In genomic region chr20:5788385-5788895, GRCh38 we compare ENCODE assay signal across 8 cellular contexts. TPM values are rescaled to one million over a fixed set of nuclear protein-coding genes. Genes with fewer than 3 reads are reported as not detected.
A peak's percentile ranks its signal among the peaks of the same experiment; 100 is the strongest.
DNase-seq lines count a peak whose midpoint lies in the region; ATAC-seq and TF ChIP-seq lines count a peak whose summit lies in the region.

No MANE protein-coding gene starts in this region.

- H3K27me3 ChIP-seq in kidney epithelial cell (ENCODE audit: control insufficient read depth, insufficient read depth, low read length), result no peaks in the 10 kb centered on the region

- H3K27me3 Mint-ChIP-seq in WTC11 (ENCODE audit: low read depth), result no peaks in the 10 kb centered on the region

- no peak overlapping the region for H3K4me3 Mint-ChIP-seq in WTC11

- peaks cover 9% of the 10 kb centered on the region for H3K4me1 Mint-ChIP-seq in WTC11

- H3K36me3 ChIP-seq in kidney epithelial cell (ENCODE audit: control insufficient read depth, insufficient read depth, low read length), result no peaks in the 10 kb centered on the region

- H3K4me3 ChIP-seq in AG04449 (ENCODE audit: low read depth, low read length) (no peak overlapping the region), kidney epithelial cell (ENCODE audit: low read depth, low read length) (no peak overlapping the region)

- no peak overlapping the region for H3K27ac ChIP-seq in caudate nucleus (ENCODE audit: low read depth, low read length)

- no peaks in the 10 kb centered on the region for H3K36me3 Mint-ChIP-seq in WTC11

- TF ChIP-seq CTCF in AG04449 (IDR thresholded peaks at IDR 0.05; ENCODE audit: insufficient read depth, low read length, missing control alignments) (peak; percentile 61), WTC11 (IDR thresholded peaks at IDR 0.05) (peak; percentile 82), kidney epithelial cell (IDR thresholded peaks at IDR 0.05; ENCODE audit: insufficient read depth, low read length, poor library complexity, severe bottlenecking) (peak; percentile 81)

- DNase-seq in AG04449 (ENCODE audit: low read depth, low spot score), result peak; percentile 52
- peak; percentile 73 to 92 for DNase-seq in NCI-H446 (lab: John Stamatoyannopoulos, UW)
- DNase-seq in WTC11 (ENCODE audit: low spot score), result peak; percentile 67
- peak in 53 of 61 donors; percentile 6 to 91 (median 44) for DNase-seq in caudate nucleus (lab: John Stamatoyannopoulos, UW)
- peak; percentile 56 for DNase-seq in kidney epithelial cell (ENCODE audit: low read depth)
- DNase-seq in stimulated activated CD4-positive, alpha-beta T cell treated with anti-CD3 and anti-CD28 coated beads, Interleukin-2, amount 100 ng/mL, for 24 hours, result peak; percentile 64 to 77

- no peak overlapping the region for H3K27ac Mint-ChIP-seq in WTC11

- POLR2A ChIA-PET in AG04449 (lab: Yijun Ruan, JAX) (no interaction called here), WTC11 (lab: Charles Lee) (no interaction called here)

- ATAC-seq in GM18867 (IDR thresholded peaks at IDR 0.05; ENCODE audit: unreplicated experiment), result peak; percentile 79
- ATAC-seq in HG03378 (IDR thresholded peaks at IDR 0.05; ENCODE audit: unreplicated experiment), result peak; percentile 85
- peak; percentile 96 for ATAC-seq in WTC11

- CTCF ChIA-PET in AG04449 (lab: Yijun Ruan, JAX) (interaction anchor here (0.5 to 10.0 kb wide), 37 partner anchors 9 to 290 kb away, joined by 3 to 229 read pairs (median 5); partner anchors contain the start of gene SHLD1), WTC11 (lab: Charles Lee) (interaction anchor here (0.6 to 3.0 kb wide), 26 partner anchors 9 to 285 kb away, joined by 3 to 62 read pairs (median 4); partner anchors contain the start of gene SHLD1)

- no peaks in the 10 kb centered on the region for H3K9me3 Mint-ChIP-seq in WTC11

TF ChIP-seq in WTC11, 78 proteins besides CTCF, POLR2A, EP300 and RAD21:
- no peak for TF ChIP-seq HMGXB4 (CRISPR knock-in tag; IDR thresholded peaks at IDR 0.05)
- TF ChIP-seq GABPB1 (CRISPR knock-in tag; IDR thresholded peaks at IDR 0.05), result no peak
- TF ChIP-seq ZNF671 (CRISPR knock-in tag; IDR thresholded peaks at IDR 0.05), result no peak
- TF ChIP-seq GTF2I (CRISPR knock-in tag; conservative IDR thresholded peaks at IDR 0.05), result no peak
- TF ChIP-seq ERG (CRISPR knock-in tag; IDR thresholded peaks at IDR 0.05), result no peak
- no peak for TF ChIP-seq JAZF1 (CRISPR knock-in tag; IDR thresholded peaks at IDR 0.05)
- no peak for TF ChIP-seq CDX4 (CRISPR knock-in tag; IDR thresholded peaks at IDR 0.05; ENCODE audit: borderline replicate concordance)
- no peak for TF ChIP-seq SP1 (CRISPR knock-in tag; conservative IDR thresholded peaks at IDR 0.05)
- TF ChIP-seq ZNF512 (CRISPR knock-in tag; IDR thresholded peaks at IDR 0.05; ENCODE audit: borderline replicate concordance), result no peak
- no peak for TF ChIP-seq ATF3 (CRISPR knock-in tag; conservative IDR thresholded peaks at IDR 0.05)

RNA-seq across cellular contexts. Expression of gene SHLD1, which starts 38.2 kb away (rescaled TPM):
- total RNA-seq in WTC11 (2021) (4.1 to 6.6 TPM (median 4.4 TPM) in 3 replicates), kidney epithelial cell (1.3 and 1.6 TPM in 2 replicates)
